ENCODE assay signal across 22 cellular contexts in the genomic region with DNA sequence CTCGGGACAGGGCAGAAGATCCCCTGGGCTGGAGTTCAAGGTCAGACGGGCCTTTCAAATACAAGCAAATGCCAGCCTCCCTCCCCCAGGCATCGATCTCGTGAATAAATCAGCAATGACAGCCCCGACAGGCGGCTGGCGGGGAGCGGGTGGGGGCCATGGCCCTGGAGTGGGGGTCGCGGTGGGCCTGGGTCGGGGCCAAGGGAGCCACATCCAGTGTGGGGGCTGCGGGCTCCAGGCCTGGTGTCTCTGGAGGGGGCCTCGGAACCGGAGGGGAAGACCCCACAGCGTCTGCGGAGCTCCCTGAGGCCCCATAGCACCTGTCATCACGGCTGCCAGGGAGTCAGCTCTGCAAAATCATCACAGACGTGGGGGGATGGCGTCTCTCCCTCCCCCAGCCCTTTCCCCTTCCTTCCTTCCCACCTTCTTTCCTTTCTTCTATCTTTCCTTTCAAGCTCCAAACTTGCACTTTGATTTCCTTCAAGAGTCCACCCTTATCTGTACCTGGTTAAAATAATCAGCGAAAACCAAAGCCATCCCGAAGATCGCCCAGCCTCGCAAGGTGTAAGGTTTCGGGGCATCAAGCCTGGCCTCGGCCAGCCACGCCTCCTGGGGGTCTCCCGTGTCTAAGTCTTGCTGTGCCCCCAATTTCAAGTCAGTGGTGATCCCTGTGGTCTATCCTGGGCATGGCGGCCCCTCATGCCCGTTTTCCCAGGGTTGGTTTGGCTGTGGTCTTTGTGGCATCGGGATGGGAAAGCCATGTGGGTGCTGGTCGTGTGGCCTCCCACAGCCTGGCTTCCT.
DNase-seq lines count a peak whose midpoint lies in the region; FAIRE-seq and TF ChIP-seq lines count a peak whose summit lies in the region.
"Had no signal": no experiment of that assay in that cellular context is flagged by ENCODE, and none has a peak within 500 bp of the region (broad histone marks: within the 10 kb centered on the region; RNA-seq: fewer than 3 reads in every experiment).

No MANE protein-coding gene starts in this region.

- POLR2A ChIA-PET in HEK293 (lab: Yijun Ruan, JAX) (no interaction called here), H1 (lab: Charles Lee; ENCODE audit: partially characterized antibody) (interaction anchor here (1.3 kb wide), 1 partner anchor 121 kb away, joined by 3 read pairs; no protein-coding TSS in a partner anchor)

- TF ChIP-seq CTCF in HEK293 (tag by site-specific recombination; IDR thresholded peaks at IDR 0.05): no peak
- no peak for TF ChIP-seq CTCF in H1 (IDR thresholded peaks at IDR 0.05; ENCODE audit: control extremely low read depth in 1 of 3, insufficient read depth in 1 of 3, low read depth in 1 of 3, low read length in 3 of 3)

- H3K23me2 ChIP-seq in H1 (ENCODE audit: low read depth, low read length): no peaks in the 10 kb centered on the region; the same call in 1 of the 2 replicates

- no peak overlapping the region for H2BK12ac ChIP-seq in H1 (ENCODE audit: low read depth, low read length)
- no peak overlapping the region for H2BK12ac ChIP-seq in neuronal stem cell (ENCODE audit: low read length)

- H4K8ac ChIP-seq in H1 (ENCODE audit: extremely low read depth, insufficient read depth, low read length) (peak overlapping the region; percentile 25; the same call in 1 of the 2 replicates), neuronal stem cell (ENCODE audit: low read depth, low read length) (peak overlapping the region; percentile 17)

- 89% methylated on average over 24 of the region's 31 CpGs; no CpG with 5 or more reads in 1 of the 2 experiments for WGBS in H1 (ENCODE audit: extremely low coverage in 1 of 2, insufficient coverage in 1 of 2, insufficient read length in 1 of 2, insufficient replicate concordance in 2 of 2, low coverage in 1 of 2, low lambda C conversion rate in 2 of 2, missing lambda C conversion rate in 1 of 2), 2 experiments
- no CpG with 5 or more reads among the region's 31 CpGs for WGBS in neuronal stem cell (ENCODE audit: extremely low coverage in 2 of 2, insufficient read length in 2 of 2, insufficient replicate concordance in 1 of 2), 2 donors

- TF ChIP-seq EP300 in H1 (IDR thresholded peaks at IDR 0.05; ENCODE audit: borderline replicate concordance in 1 of 2, low read depth in 2 of 2, low read length in 2 of 2): no peak

- no peak overlapping the region for H2BK20ac ChIP-seq in H1 (ENCODE audit: low read length)

- CTCF ChIA-PET in HEK293 (lab: Yijun Ruan, JAX) (no interaction called here), H1 (lab: Charles Lee; ENCODE audit: partially characterized antibody) (interaction anchor here (0.9 to 1.7 kb wide), 3 partner anchors 42 to 178 kb away, joined by 3 to 5 read pairs (median 3); no protein-coding TSS in a partner anchor)

- H3K23ac ChIP-seq in H1 (ENCODE audit: insufficient read length) (no peak overlapping the region), neuronal stem cell (ENCODE audit: low read depth, low read length, poor library complexity) (no peak overlapping the region)

- H4K20me1 ChIP-seq in BLaER1 (no peaks in the 10 kb centered on the region), H1 (replicated peaks in 1 of 2; ENCODE audit: control insufficient read depth in 1 of 2, insufficient read depth in 2 of 2, low read length in 2 of 2) (no peaks in the 10 kb centered on the region)

- H3K4me3 ChIP-seq in BLaER1 (no peak overlapping the region), HEK293 (ENCODE audit: low read depth, low read length) (no peak overlapping the region), H1 (ENCODE audit: extremely low read depth in 1 of 4, insufficient read depth in 2 of 4, low read depth in 3 of 4, low read length in 4 of 4) (no peak overlapping the region), neuronal stem cell (ENCODE audit: low read length in 2 of 2) (no peak overlapping the region)

- FAIRE-seq in H1 (lab: Jason Lieb, UNC) (no peak), H54 (lab: Jason Lieb, UNC) (no peak)
- FAIRE-seq: D721Med, G401.6, GM12892, GM19239 had no signal

- no peak overlapping the region for H4K91ac ChIP-seq in H1 (replicated peaks; ENCODE audit: insufficient read length, low read length)
- H4K91ac ChIP-seq in neuronal stem cell (ENCODE audit: low read depth, low read length, poor library complexity): no peak overlapping the region

- H2BK15ac ChIP-seq in H1 (ENCODE audit: low read length) (no peak overlapping the region), neuronal stem cell (ENCODE audit: low read length) (no peak overlapping the region)

- H3K4me2 ChIP-seq in BLaER1 (peak overlapping the region; percentile 85), H1 (ENCODE audit: insufficient read depth in 1 of 2, low read depth in 2 of 2, low read length in 2 of 2) (no peak overlapping the region), neuronal stem cell (ENCODE audit: insufficient read depth, low read length, poor library complexity, severe bottlenecking) (no peak overlapping the region)

- DNase-seq in H1 (ENCODE audit: low read depth in 1 of 2, low spot score in 2 of 2) (no peak), neuronal stem cell (ENCODE audit: low spot score) (no peak), NCI-H510A (lab: John Stamatoyannopoulos, UW) (no peak), H54 (ENCODE audit: insufficient read length, low spot score) (no peak), NCI-H2196 treated with DMSO at 0.1 percent for 48 hours (lab: John Stamatoyannopoulos, UW; ENCODE audit: unreplicated experiment) (no peak)
- no peak for DNase-seq in stimulated activated CD4-positive, alpha-beta T cell treated with anti-CD3 and anti-CD28 coated beads, Interleukin-1b, Interleukin-23, amount 100 ng/mL, for 48 hours
- DNase-seq: ACHN; CD8-positive, alpha-beta T cell; COR-L47; DMS153; DMS79 treated with DMSO at 0.1 percent for 48 hours; EL; GOT3; HCEC 1CT had no signal

- H3K79me1 ChIP-seq in H1 (ENCODE audit: low read depth, low read length) (no peaks in the 10 kb centered on the region), neuronal stem cell (ENCODE audit: low read depth, low read length) (peaks cover 4% of the 10 kb centered on the region)

- no peak for TF ChIP-seq RAD21 in H1 (IDR thresholded peaks at IDR 0.05 in 1 of 2, conservative IDR thresholded peaks at IDR 0.05 in 1 of 2; ENCODE audit: low read depth in 2 of 2, low read length in 2 of 2)

- H3K9ac ChIP-seq in BLaER1 (no peak overlapping the region), H1 (replicated peaks in 1 of 4; ENCODE audit: extremely low read depth in 1 of 4, low read depth in 3 of 4, low read length in 3 of 4) (no peak overlapping the region), neuronal stem cell (ENCODE audit: low read depth, low read length, poor library complexity) (no peak overlapping the region)

- H3K9me3 ChIP-seq in BLaER1: no peaks in the 10 kb centered on the region
- no peaks in the 10 kb centered on the region for H3K9me3 ChIP-seq in HEK293 (ENCODE audit: control insufficient read depth, insufficient read depth, low read depth, low read length)
- H3K9me3 ChIP-seq in H1 (ENCODE audit: insufficient read depth in 2 of 2, low read depth in 1 of 2, low read length in 1 of 2): no peaks in the 10 kb centered on the region; a peak in 1 of 4 replicates
- peaks cover 0 to 2% of the 10 kb centered on the region in 2 donors for H3K9me3 ChIP-seq in neuronal stem cell (replicated peaks in 1 of 2; ENCODE audit: control insufficient read depth in 2 of 2, insufficient read depth in 1 of 2, low read depth in 1 of 2, low read length in 2 of 2)

- H3K4ac ChIP-seq in H1 (replicated peaks; ENCODE audit: insufficient read length, low read depth, low read length) (no peak overlapping the region), neuronal stem cell (ENCODE audit: low read length) (no peak overlapping the region)

- H2BK120ac ChIP-seq in H1 (replicated peaks; ENCODE audit: low read depth, low read length): no peak overlapping the region
- H2BK120ac ChIP-seq in neuronal stem cell (ENCODE audit: low read depth, low read length): no peak overlapping the region

- H3K18ac ChIP-seq in H1 (ENCODE audit: extremely low read depth, low read length) (no peak overlapping the region), neuronal stem cell (ENCODE audit: low read length) (no peak overlapping the region)

- TF ChIP-seq POLR2A in H1 (IDR thresholded peaks at IDR 0.05; ENCODE audit: control extremely low read depth in 1 of 2, low read depth in 2 of 2, low read length in 2 of 2): no peak
- no peak for TF ChIP-seq POLR2A in H54 (IDR thresholded peaks at IDR 0.05; ENCODE audit: low read depth, low read length)

- H4K5ac ChIP-seq in H1 (ENCODE audit: insufficient read length, low read depth, low read length): no peak overlapping the region

- peaks cover 22% of the 10 kb centered on the region for H3K27me3 ChIP-seq in BLaER1
- H3K27me3 ChIP-seq in H1 (replicated peaks in 1 of 4; ENCODE audit: control insufficient read depth in 3 of 4, extremely low read depth in 1 of 4, insufficient read depth in 3 of 4, low read length in 3 of 4): peaks cover 0 to 7% (median 4%) of the 10 kb centered on the region in 4 experiments; a peak in 4 of 7 replicates
- peaks cover 0 to 7% (median 0%) of the 10 kb centered on the region in 3 experiments for H3K27me3 ChIP-seq in neuronal stem cell (ENCODE audit: control insufficient read depth in 3 of 3, insufficient read depth in 3 of 3, low read depth in 1 of 3, low read length in 3 of 3)

- H3K14ac ChIP-seq in H1 (ENCODE audit: insufficient read length): no peak overlapping the region
- H3K14ac ChIP-seq in neuronal stem cell (ENCODE audit: low read length): peak overlapping the region; percentile 94

- H3K36me3 ChIP-seq in BLaER1: no peaks in the 10 kb centered on the region
- H3K36me3 ChIP-seq in HEK293 (ENCODE audit: control insufficient read depth in 2 of 2, insufficient read depth in 1 of 2, low read length in 2 of 2): no peaks in the 10 kb centered on the region
- no peaks in the 10 kb centered on the region for H3K36me3 ChIP-seq in H1 (ENCODE audit: control insufficient read depth in 2 of 4, insufficient read depth in 4 of 4, low read length in 3 of 4)
- H3K36me3 ChIP-seq in neuronal stem cell (replicated peaks in 1 of 2; ENCODE audit: control insufficient read depth in 2 of 2, insufficient read depth in 2 of 2, low read length in 2 of 2): peaks cover 0 to 2% of the 10 kb centered on the region in 2 donors

- H3K79me2 ChIP-seq in H1 (ENCODE audit: control insufficient read depth in 1 of 2, insufficient read depth in 2 of 2, low read length in 2 of 2): no peaks in the 10 kb centered on the region

- no peak overlapping the region for H2BK5ac ChIP-seq in H1 (ENCODE audit: low read depth, low read length)
- no peak overlapping the region for H2BK5ac ChIP-seq in neuronal stem cell (ENCODE audit: low read length)

- H3K4me1 ChIP-seq in BLaER1 (peaks cover 52% of the 10 kb centered on the region), HEK293 (ENCODE audit: control insufficient read depth, insufficient read depth, low read length) (no peaks in the 10 kb centered on the region), H1 (replicated peaks in 1 of 4; ENCODE audit: control insufficient read depth in 3 of 4, insufficient read depth in 4 of 4, low read length in 3 of 4) (no peaks in the 10 kb centered on the region), neuronal stem cell (ENCODE audit: control insufficient read depth in 2 of 2, insufficient read depth in 1 of 2, low read depth in 1 of 2, low read length in 2 of 2) (no peaks in the 10 kb centered on the region)

- no peak overlapping the region for H3K56ac ChIP-seq in H1 (replicated peaks; ENCODE audit: insufficient read length, low read depth, low read length)

- H3K27ac ChIP-seq in BLaER1 (no peak overlapping the region), HEK293 (ENCODE audit: extremely low read depth, low read depth, low read length) (no peak overlapping the region), H1 (ENCODE audit: low read depth, low read length) (no peak overlapping the region), neuronal stem cell (replicated peaks; ENCODE audit: low read length) (no peak overlapping the region)
- H3K27ac ChIP-seq: C4-2B, HL-60 had no signal

- no peak overlapping the region for H2AK5ac ChIP-seq in H1 (ENCODE audit: low read depth, low read length)
- H2AK5ac ChIP-seq in neuronal stem cell (ENCODE audit: low read depth, low read length): peak overlapping the region; percentile 81

- no peak overlapping the region for H2AFZ ChIP-seq in H1 (ENCODE audit: low read length)
- no peak overlapping the region for H2AFZ ChIP-seq in neuronal stem cell (ENCODE audit: low read length)
